ENCODE assay signal across 29 cellular contexts in the genomic region with DNA sequence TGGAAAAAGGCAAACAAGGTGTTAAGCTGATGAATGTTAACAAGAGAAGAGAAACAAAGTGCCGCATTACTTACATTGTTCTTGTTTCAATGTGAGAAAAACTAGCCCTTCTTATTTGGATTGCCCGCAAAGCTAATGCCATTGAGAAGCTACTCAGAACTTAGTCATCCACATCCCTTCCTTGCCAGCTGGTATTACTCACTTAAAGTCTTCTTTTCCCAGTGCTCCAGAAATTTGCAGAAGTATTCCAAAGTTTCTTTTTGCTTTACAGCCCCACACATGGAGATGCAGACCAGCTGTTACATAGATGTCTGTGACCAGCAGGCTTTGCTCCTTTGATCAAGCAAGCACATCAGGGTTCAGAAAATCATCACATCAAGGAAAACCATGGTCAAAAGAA.
DNase-seq lines count a peak whose midpoint lies in the region; ATAC-seq and TF ChIP-seq lines count a peak whose summit lies in the region.
"Had no signal": no experiment of that assay in that cellular context is flagged by ENCODE, and none has a peak within 500 bp of the region (broad histone marks: within the 10 kb centered on the region; RNA-seq: fewer than 3 reads in every experiment).

No MANE protein-coding gene starts in this region.

- H3K4me2 ChIP-seq in PC-9 = 0 out of 2 replicates have a peak overlapping the region, but pooled peaks have one; percentile 2
- no peak overlapping the region for H3K4me2 ChIP-seq in fibroblast of lung (ENCODE audit: extremely low read depth, insufficient read depth, low read length)
- no peak overlapping the region for H3K4me2 ChIP-seq in osteoblast (ENCODE audit: insufficient read depth, low read length)

- H3K9ac ChIP-seq in fibroblast of lung (ENCODE audit: insufficient read depth, low read length) = no peak overlapping the region

- H3K4me3 ChIP-seq in breast epithelium (no peak overlapping the region), PC-9 (no peak overlapping the region), fibroblast of lung (replicated peaks in 1 of 4; ENCODE audit: control extremely low read depth in 1 of 4, insufficient read depth in 1 of 4, low read depth in 3 of 4, low read length in 4 of 4) (no peak overlapping the region), osteoblast (ENCODE audit: insufficient read depth, low read length) (no peak overlapping the region), vagina (no peak overlapping the region)
- H3K4me3 ChIP-seq: sigmoid colon, SK-N-MC had no signal

- no peak for TF ChIP-seq POLR2A in breast epithelium (IDR thresholded peaks at IDR 0.05)
- no peak for TF ChIP-seq POLR2A in vagina (IDR thresholded peaks at IDR 0.05)

- DNase-seq in MCF 10A (ENCODE audit: unreplicated experiment) (peak; percentile 20), breast epithelium (ENCODE audit: low spot score in 2 of 2) (no peak), PC-9 (no peak), fibroblast of lung (ENCODE audit: low read depth in 2 of 2) (peak; percentile 13 to 52), osteoblast (ENCODE audit: insufficient read length, low spot score, missing footprints) (peak; percentile 49), vagina (ENCODE audit: extremely low spot score in 2 of 2) (no peak), islet precursor cell (no peak)
- DNase-seq: 8988T; activated CD4-positive, alpha-beta memory T cell treated with anti-CD3 and anti-CD28 coated beads for 36 hours; activated CD4-positive, CD25-positive, alpha-beta regulatory T cell treated with anti-CD3 and anti-CD28 coated beads, Interleukin-2, amount 50 U/mL, for 72 hours; anterior cingulate cortex; CD4-positive, CD25-positive, alpha-beta regulatory T cell; GOT3; head of caudate nucleus; IMR-90; mammary epithelial cell; NCI-H1048; NCI-H187; NCI-H2171 treated with DMSO at 0.1 percent for 48 hours; NCI-H526; sigmoid colon; stimulated activated naive CD8-positive, alpha-beta T cell treated with anti-CD3 and anti-CD28 coated beads, Interleukin-15, Interleukin-2, amounts not matched to agents 100 U/mL and 50 U/mL, for 24 hours; T-helper 17 cell had no signal

- no peak overlapping the region for H3K27ac Mint-ChIP-seq in MCF 10A (ENCODE audit: low read depth, unreplicated experiment)
- H3K27ac Mint-ChIP-seq: activated CD4-positive, alpha-beta memory T cell treated with anti-CD3 and anti-CD28 coated beads for 36 hours; activated naive CD8-positive, alpha-beta T cell; activated T-helper 2 cell treated with anti-CD3 and anti-CD28 coated beads, Interferon-gamma antibody, Interleukin-2, Interleukin-4, amounts not matched to agents 10 μg/mL and 5 μg/mL and 100 μg/mL, durations not matched to agents 14 hours and 24 hours and 36 hours; CD4-positive, CD25-positive, alpha-beta regulatory T cell; progenitor cell of endocrine pancreas; T-helper 17 cell had no signal

- BruUV-seq in MCF 10A (replicated peaks; lab: Mats Ljungman, UMichigan) (no TSS peak), PC-9 (replicated peaks; lab: Mats Ljungman, UMichigan) (no TSS peak)

- no peak for TF ChIP-seq CTCF in MCF 10A (IDR thresholded peaks at IDR 0.05; ENCODE audit: unreplicated experiment)
- TF ChIP-seq CTCF in breast epithelium (IDR thresholded peaks at IDR 0.05) = no peak
- TF ChIP-seq CTCF in PC-9 (conservative IDR thresholded peaks at IDR 0.05) = no peak
- no peak for TF ChIP-seq CTCF in fibroblast of lung (conservative IDR thresholded peaks at IDR 0.05 in 1 of 2, IDR thresholded peaks at IDR 0.05 in 1 of 2; ENCODE audit: low read depth in 1 of 2, low read length in 2 of 2)
- no peak for TF ChIP-seq CTCF in osteoblast (IDR thresholded peaks at IDR 0.05; ENCODE audit: extremely low read depth, low read depth, low read length)
- TF ChIP-seq CTCF in vagina (IDR thresholded peaks at IDR 0.05) = no peak

- H3K27ac ChIP-seq in breast epithelium (no peak overlapping the region), PC-9 (no peak overlapping the region), fibroblast of lung (ENCODE audit: insufficient read depth, low read length) (no peak overlapping the region), osteoblast (ENCODE audit: low read depth, low read length) (no peak overlapping the region), vagina (no peak overlapping the region)
- H3K27ac ChIP-seq: sigmoid colon, SK-N-MC had no signal

- H3K9me3 Mint-ChIP-seq in MCF 10A (ENCODE audit: unreplicated experiment) = no peaks in the 10 kb centered on the region

- H3K36me3 ChIP-seq in breast epithelium (no peaks in the 10 kb centered on the region), PC-9 (ENCODE audit: low read depth) (no peaks in the 10 kb centered on the region), fibroblast of lung (ENCODE audit: control insufficient read depth, insufficient read depth, low read length) (no peaks in the 10 kb centered on the region), osteoblast (ENCODE audit: insufficient read depth, low read length) (no peaks in the 10 kb centered on the region), vagina (no peaks in the 10 kb centered on the region)
- H3K36me3 ChIP-seq: sigmoid colon had no signal

- H3K79me2 ChIP-seq in PC-9 (ENCODE audit: low read depth) (no peaks in the 10 kb centered on the region), fibroblast of lung (ENCODE audit: control insufficient read depth, insufficient read depth, low read length) (no peaks in the 10 kb centered on the region), osteoblast (ENCODE audit: insufficient read depth, low read length) (no peaks in the 10 kb centered on the region)

- H2AFZ ChIP-seq in PC-9 (no peak overlapping the region), fibroblast of lung (ENCODE audit: low read length) (no peak overlapping the region), osteoblast (ENCODE audit: low read length) (no peak overlapping the region)

- no peak for ATAC-seq in GM21528 (IDR thresholded peaks at IDR 0.05; ENCODE audit: low FRiP score, unreplicated experiment)
- ATAC-seq: stimulated activated naive CD8-positive, alpha-beta T cell treated with anti-CD3 and anti-CD28 coated beads, Interleukin-15, Interleukin-2, amounts not matched to agents 100 U/mL and 50 U/mL, for 24 hours; T-helper 17 cell had no signal

- no peak overlapping the region for H3K4me3 Mint-ChIP-seq in MCF 10A (ENCODE audit: unreplicated experiment)
- H3K4me3 Mint-ChIP-seq: activated CD4-positive, alpha-beta memory T cell treated with anti-CD3 and anti-CD28 coated beads for 36 hours; activated naive CD8-positive, alpha-beta T cell; CD4-positive, CD25-positive, alpha-beta regulatory T cell; neural crest cell; T-helper 17 cell had no signal

- H3K4me1 ChIP-seq in breast epithelium = no peaks in the 10 kb centered on the region
- no peaks in the 10 kb centered on the region for H3K4me1 ChIP-seq in PC-9 (replicated peaks; ENCODE audit: insufficient read depth)
- H3K4me1 ChIP-seq in fibroblast of lung (ENCODE audit: control insufficient read depth, extremely low read depth, insufficient read depth, low read length) = no peaks in the 10 kb centered on the region
- no peaks in the 10 kb centered on the region for H3K4me1 ChIP-seq in osteoblast (ENCODE audit: insufficient read depth, low read length)
- no peaks in the 10 kb centered on the region for H3K4me1 ChIP-seq in vagina
- H3K4me1 ChIP-seq: sigmoid colon had no signal

- POLR2A ChIA-PET in MCF 10A (lab: Yijun Ruan, JAX) = interaction anchor here (0.6 kb wide), 1 partner anchor 176 kb away, joined by 3 read pairs; no protein-coding TSS in a partner anchor
- POLR2A ChIA-PET in PC-9 (lab: Charles Lee; ENCODE audit: unreplicated experiment) = no interaction called here

- H3K4me1 Mint-ChIP-seq in MCF 10A (ENCODE audit: insufficient read depth, unreplicated experiment) = peaks cover 7% of the 10 kb centered on the region
- H3K4me1 Mint-ChIP-seq: CD4-positive, CD25-positive, alpha-beta regulatory T cell; neural crest cell; T-helper 17 cell had no signal

- CTCF ChIA-PET in MCF 10A (lab: Yijun Ruan, JAX) (interaction anchor here (1.6 kb wide), 1 partner anchor 21 kb away, joined by 6 read pairs; no protein-coding TSS in a partner anchor), PC-9 (lab: Charles Lee) (no interaction called here)

- no peaks in the 10 kb centered on the region for H3K27me3 ChIP-seq in breast epithelium
- no peaks in the 10 kb centered on the region for H3K27me3 ChIP-seq in PC-9 (ENCODE audit: insufficient read depth, low read depth)
- H3K27me3 ChIP-seq in fibroblast of lung (ENCODE audit: control insufficient read depth, insufficient read depth, low read length) = no peaks in the 10 kb centered on the region
- no peaks in the 10 kb centered on the region for H3K27me3 ChIP-seq in osteoblast (ENCODE audit: insufficient read depth, low read length)
- no peaks in the 10 kb centered on the region for H3K27me3 ChIP-seq in vagina
- H3K27me3 ChIP-seq: sigmoid colon had no signal

- H3K9me3 ChIP-seq in breast epithelium = no peaks in the 10 kb centered on the region
- H3K9me3 ChIP-seq in PC-9 (ENCODE audit: insufficient read depth, low read depth) = 0 out of 2 replicates have a peak, but pooled peaks cover 7% of the 10 kb centered on the region
- no peaks in the 10 kb centered on the region for H3K9me3 ChIP-seq in fibroblast of lung (ENCODE audit: control insufficient read depth, insufficient read depth, low read depth, low read length)
- H3K9me3 ChIP-seq in osteoblast (ENCODE audit: low read depth, low read length) = peaks cover 3% of the 10 kb centered on the region
- no peaks in the 10 kb centered on the region for H3K9me3 ChIP-seq in vagina
- H3K9me3 ChIP-seq: sigmoid colon had no signal

- no peaks in the 10 kb centered on the region for H3F3A ChIP-seq in PC-9 (ENCODE audit: insufficient read depth, low read depth)

- intact Hi-C loops in MCF 10A (cut with micrococcal nuclease) (no loop called here), breast epithelium (cut with DNase I; ENCODE audit: low total_unique reads) (no loop called here), PC-9 (cut with micrococcal nuclease; ENCODE audit: unreplicated experiment) (no loop called here), vagina (cut with DNase I) (no loop called here)

- no peaks in the 10 kb centered on the region for H3K36me3 Mint-ChIP-seq in MCF 10A (ENCODE audit: insufficient read depth, unreplicated experiment)
- H3K36me3 Mint-ChIP-seq: activated CD4-positive, alpha-beta memory T cell treated with anti-CD3 and anti-CD28 coated beads for 36 hours; activated naive CD8-positive, alpha-beta T cell; CD4-positive, CD25-positive, alpha-beta regulatory T cell had no signal

- H3K9me2 ChIP-seq in PC-9 (ENCODE audit: insufficient read depth) = no peaks in the 10 kb centered on the region

- no peaks in the 10 kb centered on the region for H4K20me1 ChIP-seq in PC-9 (ENCODE audit: insufficient read depth)
- no peaks in the 10 kb centered on the region for H4K20me1 ChIP-seq in fibroblast of lung (ENCODE audit: control insufficient read depth, extremely low read depth, insufficient read depth, low read length)
- H4K20me1 ChIP-seq in osteoblast (ENCODE audit: insufficient read depth, low read length) = no peaks in the 10 kb centered on the region

- H3K27me3 Mint-ChIP-seq in MCF 10A (ENCODE audit: insufficient read depth, unreplicated experiment) = no peaks in the 10 kb centered on the region
- H3K27me3 Mint-ChIP-seq: activated CD4-positive, alpha-beta memory T cell treated with anti-CD3 and anti-CD28 coated beads for 36 hours; activated naive CD8-positive, alpha-beta T cell; CD4-positive, CD25-positive, alpha-beta regulatory T cell; progenitor cell of endocrine pancreas; T-helper 17 cell had no signal

Comparison
In these comparisons a context has a peak if more than half of its experiments do, and no peak if none do; other contexts are left out.
1. DNase-seq: peak in MCF 10A (single experiment), fibroblast of lung (2 of 2) and osteoblast (single experiment); none in breast epithelium (0 of 2), PC-9 (0 of 2), vagina (0 of 2) and islet precursor cell (single experiment).